8 cellular contexts compared by ENCODE assay signal in the genomic region with DNA sequence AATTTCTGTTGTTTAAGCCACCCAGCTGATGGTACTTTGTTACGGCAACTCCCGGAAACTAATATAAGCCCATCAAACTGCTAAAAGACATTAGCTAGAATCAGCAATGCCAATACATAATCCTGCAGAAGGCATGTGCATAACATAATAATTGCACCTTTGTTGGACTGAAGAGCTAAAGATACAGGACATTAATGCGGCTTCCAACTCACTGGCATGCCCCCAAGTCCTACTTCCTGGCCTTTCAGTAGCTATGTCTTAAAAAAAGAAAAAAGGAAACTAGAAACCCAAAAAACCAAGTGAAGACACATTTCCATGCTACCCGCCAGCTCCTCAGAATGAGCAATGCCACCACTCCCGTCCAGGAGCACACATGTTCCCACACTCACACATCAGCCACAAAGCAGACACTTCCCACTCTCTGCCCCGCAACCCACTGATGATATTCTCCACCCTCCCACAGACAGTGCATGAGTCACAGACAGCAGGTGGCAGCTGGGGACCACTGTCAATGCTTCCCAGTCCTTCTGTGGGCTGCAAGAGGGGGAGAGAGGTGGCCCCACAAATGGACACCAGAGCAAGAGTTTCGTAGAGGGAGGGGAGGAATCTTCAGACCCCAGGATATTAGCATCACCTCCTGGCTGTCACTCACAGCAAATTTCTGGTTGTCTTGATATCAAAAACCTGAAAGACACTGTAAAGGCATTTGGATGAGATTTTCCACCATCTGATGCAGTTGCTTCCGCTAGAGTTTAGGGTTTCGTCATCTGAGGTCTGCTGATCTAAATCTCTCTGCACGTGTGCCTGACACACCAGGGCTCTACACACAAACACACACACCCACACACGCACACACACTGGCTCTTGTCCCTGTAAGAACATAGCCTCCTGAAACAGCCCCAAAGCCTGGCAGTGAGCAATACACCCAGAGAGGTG. TPM values are rescaled to one million over a fixed set of nuclear protein-coding genes. Genes with fewer than 3 reads are reported as not detected.
A peak's percentile ranks its signal among the peaks of the same experiment; 100 is the strongest.
DNase-seq lines count a peak whose midpoint lies in the region; ATAC-seq, FAIRE-seq and TF ChIP-seq lines count a peak whose summit lies in the region.

No MANE protein-coding gene starts in this region.

- peak overlapping the region; percentile 18 for H3K4me3 ChIP-seq in Jurkat, Clone E6-1 (ENCODE audit: low read length)
- H3K4me3 ChIP-seq in H1 (ENCODE audit: extremely low read depth in 1 of 4, insufficient read depth in 2 of 4, low read depth in 3 of 4, low read length in 4 of 4) (no peak overlapping the region), stomach smooth muscle (ENCODE audit: low read length in 2 of 2) (peak overlapping the region in 1 of 2 donors; percentile 8)

- peaks cover 3% of the 10 kb centered on the region; the same call in 1 of the 2 replicates for H3K79me1 ChIP-seq in H1 (ENCODE audit: low read depth, low read length)

- no peaks in the 10 kb centered on the region for H3K27me3 Mint-ChIP-seq in activated CD8-positive, alpha-beta T cell treated with anti-CD3 and anti-CD28 coated beads for 36 hours
- H3K27me3 Mint-ChIP-seq in natural killer cell treated with Interleukin-12 subunit alpha and Interleukin-12 subunit beta and Interleukin-15 and Interleukin-18, amount 100 ng/mL, for 72 hours = no peaks in the 10 kb centered on the region

- H3K36me3 Mint-ChIP-seq in activated CD8-positive, alpha-beta T cell treated with anti-CD3 and anti-CD28 coated beads for 36 hours (ENCODE audit: low read depth) = peaks cover 26% of the 10 kb centered on the region
- no peaks in the 10 kb centered on the region for H3K36me3 Mint-ChIP-seq in natural killer cell treated with Interleukin-12 subunit alpha and Interleukin-12 subunit beta and Interleukin-15 and Interleukin-18, amount 100 ng/mL, for 72 hours

- no peaks in the 10 kb centered on the region; a peak in 1 of 4 replicates for H3K79me2 ChIP-seq in H1 (ENCODE audit: control insufficient read depth in 1 of 2, insufficient read depth in 2 of 2, low read length in 2 of 2)

- H3K14ac ChIP-seq in H1 (ENCODE audit: insufficient read length) = no peak overlapping the region

- H3K9ac ChIP-seq in H1 (replicated peaks in 1 of 4; ENCODE audit: extremely low read depth in 1 of 4, low read depth in 3 of 4, low read length in 3 of 4) (no peak overlapping the region), stomach smooth muscle (ENCODE audit: low read length in 2 of 2) (peak overlapping the region; percentile 56 to 69)

- DNase-seq in Jurkat, Clone E6-1 (ENCODE audit: low read depth, low spot score) = peak; percentile 86
- peak; percentile 91 for DNase-seq in activated CD8-positive, alpha-beta T cell treated with anti-CD3 and anti-CD28 coated beads for 36 hours
- DNase-seq in H1 (ENCODE audit: low read depth in 1 of 2, low spot score in 2 of 2) (no peak), omental fat pad (ENCODE audit: low spot score) (no peak), DMS153 treated with DMSO at 0.1 percent for 48 hours (lab: John Stamatoyannopoulos, UW; ENCODE audit: unreplicated experiment) (no peak)
- peak; percentile 84 for DNase-seq in natural killer cell treated with Interleukin-12 subunit alpha and Interleukin-12 subunit beta and Interleukin-15 and Interleukin-18, amount 100 ng/mL, for 72 hours (ENCODE audit: low spot score)

- H2BK120ac ChIP-seq in H1 (replicated peaks; ENCODE audit: low read depth, low read length) = no peak overlapping the region

- no peak overlapping the region for H2AFZ ChIP-seq in H1 (ENCODE audit: low read length)

- peaks cover 5% of the 10 kb centered on the region for H3K9me3 Mint-ChIP-seq in activated CD8-positive, alpha-beta T cell treated with anti-CD3 and anti-CD28 coated beads for 36 hours
- no peaks in the 10 kb centered on the region for H3K9me3 Mint-ChIP-seq in natural killer cell treated with Interleukin-12 subunit alpha and Interleukin-12 subunit beta and Interleukin-15 and Interleukin-18, amount 100 ng/mL, for 72 hours

- TF ChIP-seq RAD21 in H1 (IDR thresholded peaks at IDR 0.05 in 1 of 2, conservative IDR thresholded peaks at IDR 0.05 in 1 of 2; ENCODE audit: low read depth in 2 of 2, low read length in 2 of 2) = no peak

- no peak overlapping the region for H3K23ac ChIP-seq in H1 (ENCODE audit: insufficient read length)

- no peak for TF ChIP-seq POLR2A in H1 (IDR thresholded peaks at IDR 0.05; ENCODE audit: control extremely low read depth in 1 of 2, low read depth in 2 of 2, low read length in 2 of 2)

- peak; percentile 34 for ATAC-seq in GM18520 (IDR thresholded peaks at IDR 0.05; ENCODE audit: unreplicated experiment)
- peak; percentile 62 for ATAC-seq in activated CD8-positive, alpha-beta T cell treated with anti-CD3 and anti-CD28 coated beads for 36 hours
- ATAC-seq in natural killer cell treated with Interleukin-12 subunit alpha and Interleukin-12 subunit beta and Interleukin-15 and Interleukin-18, amount 100 ng/mL, for 72 hours = peak; percentile 90 to 94
- no peak for ATAC-seq in omental fat pad (ENCODE audit: low FRiP score)

- peaks cover 71% of the 10 kb centered on the region for H3K4me1 Mint-ChIP-seq in activated CD8-positive, alpha-beta T cell treated with anti-CD3 and anti-CD28 coated beads for 36 hours (ENCODE audit: low read depth)
- peaks cover 53 to 64% of the 10 kb centered on the region in 2 donors for H3K4me1 Mint-ChIP-seq in natural killer cell treated with Interleukin-12 subunit alpha and Interleukin-12 subunit beta and Interleukin-15 and Interleukin-18, amount 100 ng/mL, for 72 hours (ENCODE audit: low read depth in 2 of 2)

- H3K27me3 ChIP-seq in H1 (replicated peaks in 1 of 4; ENCODE audit: control insufficient read depth in 3 of 4, extremely low read depth in 1 of 4, insufficient read depth in 3 of 4, low read length in 3 of 4) = no peaks in the 10 kb centered on the region
- no peaks in the 10 kb centered on the region for H3K27me3 ChIP-seq in stomach smooth muscle (ENCODE audit: control insufficient read depth in 1 of 2, insufficient read depth in 2 of 2, low read length in 2 of 2)

- no peak overlapping the region for H3K18ac ChIP-seq in H1 (ENCODE audit: extremely low read depth, low read length)

- no peak overlapping the region for H4K5ac ChIP-seq in H1 (ENCODE audit: insufficient read length, low read depth, low read length)

- H3K4me1 ChIP-seq in H1 (replicated peaks in 1 of 4; ENCODE audit: control insufficient read depth in 3 of 4, insufficient read depth in 4 of 4, low read length in 3 of 4) (peaks cover 0 to 11% (median 1%) of the 10 kb centered on the region in 4 experiments; a peak in 1 of 7 replicates), stomach smooth muscle (ENCODE audit: control insufficient read depth, insufficient read depth, low read length) (peaks cover 85% of the 10 kb centered on the region)

- CTCF ChIA-PET in activated CD8-positive, alpha-beta T cell treated with anti-CD3 and anti-CD28 coated beads for 36 hours (lab: Charles Lee) = interaction anchor here (0.7 to 1.5 kb wide), 9 partner anchors 10 to 121 kb away, joined by 3 to 13 read pairs (median 4); partner anchors contain the start of genes GFOD1 and SIRT5
- CTCF ChIA-PET in H1 (lab: Charles Lee; ENCODE audit: partially characterized antibody) = interaction anchor here (1.2 to 2.9 kb wide), 3 partner anchors 8 to 170 kb away, joined by 3 to 10 read pairs (median 3); no protein-coding TSS in a partner anchor

- no peak overlapping the region; the same call in 1 of the 2 replicates for H2AK5ac ChIP-seq in H1 (ENCODE audit: low read depth, low read length)

- H3K4ac ChIP-seq in H1 (replicated peaks; ENCODE audit: insufficient read length, low read depth, low read length) = no peak overlapping the region

- H2BK5ac ChIP-seq in H1 (ENCODE audit: low read depth, low read length) = no peak overlapping the region; the same call in 1 of the 2 replicates

- 92% methylated on average over 11 of the region's 11 CpGs; no CpG with 5 or more reads in 1 of the 2 experiments for WGBS in H1 (ENCODE audit: extremely low coverage in 1 of 2, insufficient coverage in 1 of 2, insufficient read length in 1 of 2, insufficient replicate concordance in 2 of 2, low coverage in 1 of 2, low lambda C conversion rate in 2 of 2, missing lambda C conversion rate in 1 of 2), 2 experiments

- no peak overlapping the region for H3K27ac ChIP-seq in H1 (ENCODE audit: low read depth, low read length)
- peak overlapping the region; percentile 98 for H3K27ac ChIP-seq in stomach smooth muscle (ENCODE audit: low read length)

- peak overlapping the region; percentile 9 for H3K4me3 Mint-ChIP-seq in activated CD8-positive, alpha-beta T cell treated with anti-CD3 and anti-CD28 coated beads for 36 hours
- H3K4me3 Mint-ChIP-seq in natural killer cell treated with Interleukin-12 subunit alpha and Interleukin-12 subunit beta and Interleukin-15 and Interleukin-18, amount 100 ng/mL, for 72 hours = peak overlapping the region; percentile 62

- POLR2A ChIA-PET in activated CD8-positive, alpha-beta T cell treated with anti-CD3 and anti-CD28 coated beads for 36 hours (lab: Charles Lee) = interaction anchor here (0.7 to 4.6 kb wide), 15 partner anchors 9 to 236 kb away, joined by 3 to 29 read pairs (median 3); partner anchors contain the start of genes GFOD1 and SIRT5
- POLR2A ChIA-PET in H1 (lab: Charles Lee; ENCODE audit: partially characterized antibody) = interaction anchor here (0.7 to 1.4 kb wide), 4 partner anchors 9 to 34 kb away, joined by 3 read pairs; no protein-coding TSS in a partner anchor

- no peaks in the 10 kb centered on the region for H4K20me1 ChIP-seq in H1 (replicated peaks in 1 of 2; ENCODE audit: control insufficient read depth in 1 of 2, insufficient read depth in 2 of 2, low read length in 2 of 2)

- TF ChIP-seq EP300 in H1 (IDR thresholded peaks at IDR 0.05; ENCODE audit: borderline replicate concordance in 1 of 2, low read depth in 2 of 2, low read length in 2 of 2) = no peak

- no peak overlapping the region for H2BK15ac ChIP-seq in H1 (ENCODE audit: low read length)

- no peak overlapping the region for H4K8ac ChIP-seq in H1 (ENCODE audit: extremely low read depth, insufficient read depth, low read length)

- no peaks in the 10 kb centered on the region for H3K36me3 ChIP-seq in H1 (ENCODE audit: control insufficient read depth in 2 of 4, insufficient read depth in 4 of 4, low read length in 3 of 4)
- H3K36me3 ChIP-seq in stomach smooth muscle (ENCODE audit: control insufficient read depth in 2 of 2, insufficient read depth in 2 of 2, low read length in 2 of 2) = no peaks in the 10 kb centered on the region

- intact Hi-C loops in activated CD8-positive, alpha-beta T cell treated with anti-CD3 and anti-CD28 coated beads for 36 hours (cut with micrococcal nuclease) = loop anchor here (1.0 to 2.0 kb wide), 3 partner anchors 26 to 98 kb away; no protein-coding TSS in a partner anchor

- TF ChIP-seq CTCF in activated CD8-positive, alpha-beta T cell treated with anti-CD3 and anti-CD28 coated beads for 36 hours (IDR thresholded peaks at IDR 0.05) = no peak
- TF ChIP-seq CTCF in H1 (IDR thresholded peaks at IDR 0.05; ENCODE audit: control extremely low read depth in 1 of 3, insufficient read depth in 1 of 3, low read depth in 1 of 3, low read length in 3 of 3) (no peak), omental fat pad (IDR thresholded peaks at IDR 0.05) (no peak)

- no peaks in the 10 kb centered on the region for H3K23me2 ChIP-seq in H1 (ENCODE audit: low read depth, low read length)

- H4K91ac ChIP-seq in H1 (replicated peaks; ENCODE audit: insufficient read length, low read length) = no peak overlapping the region

- H2BK20ac ChIP-seq in H1 (ENCODE audit: low read length) = no peak overlapping the region

- H3K9me3 ChIP-seq in H1 (ENCODE audit: insufficient read depth in 2 of 2, low read depth in 1 of 2, low read length in 1 of 2) = no peaks in the 10 kb centered on the region
- no peaks in the 10 kb centered on the region for H3K9me3 ChIP-seq in stomach smooth muscle (ENCODE audit: control insufficient read depth in 2 of 2, low read length in 2 of 2)

- peak overlapping the region; percentile 87 for H3K27ac Mint-ChIP-seq in activated CD8-positive, alpha-beta T cell treated with anti-CD3 and anti-CD28 coated beads for 36 hours
- H3K27ac Mint-ChIP-seq in natural killer cell treated with Interleukin-12 subunit alpha and Interleukin-12 subunit beta and Interleukin-15 and Interleukin-18, amount 100 ng/mL, for 72 hours = peak overlapping the region; percentile 62 to 70

- H3K56ac ChIP-seq in H1 (replicated peaks; ENCODE audit: insufficient read length, low read depth, low read length) = no peak overlapping the region

- peak overlapping the region; percentile 51 for H2BK12ac ChIP-seq in H1 (ENCODE audit: low read depth, low read length)

- no peak overlapping the region for H3K4me2 ChIP-seq in H1 (ENCODE audit: insufficient read depth in 1 of 2, low read depth in 2 of 2, low read length in 2 of 2)

- no peak for FAIRE-seq in H1 (lab: Jason Lieb, UNC)

RNA-seq across cellular contexts. Expression of gene GFOD1, which starts 32.8 kb away (rescaled TPM):
- polyA plus RNA-seq in Jurkat, Clone E6-1 (2012; ENCODE audit: insufficient read depth, insufficient read length) = 4.1 TPM
- 10 to 100 TPM; 12.3 to 12.9 TPM for total RNA-seq in activated CD8-positive, alpha-beta T cell treated with anti-CD3 and anti-CD28 coated beads for 36 hours
- total RNA-seq in H1 (2021; fragmentation: NEBNext Ultra II Directional; extraction: Animal tissue kit (Norgen Biotek cat#: 25700)) = 8.5 and 8.8 TPM in 2 replicates
- 2.5 and 3.4 TPM in 2 replicates for polyA plus RNA-seq in H1 (2011; rRNA removed)
- 2.8 TPM for polyA plus RNA-seq in H1 (2011; cell fraction: cytosol; rRNA removed)
- polyA plus RNA-seq in H1 (2011; cell fraction: nucleus; rRNA removed) = 4.1 TPM
- polyA plus RNA-seq in H1 (2012, experiment 1 of 2) = 2.5 to 3.4 TPM (median 3.1 TPM) in 4 replicates
- 0.63 TPM for polyA plus RNA-seq in H1 (2012, experiment 2 of 2)
- 3.5 TPM for polyA plus RNA-seq in H1 (2013, experiment 1 of 2)
- 3.6 TPM for polyA plus RNA-seq in H1 (2013, experiment 2 of 2)
- 8.5 and 10.8 TPM in 2 replicates for polyA minus RNA-seq in H1 (2011; rRNA and poly(A)+ RNA removed)
- polyA minus RNA-seq in H1 (2011; cell fraction: cytosol; rRNA and poly(A)+ RNA removed) = 7.9 TPM
- polyA minus RNA-seq in H1 (2011; cell fraction: nucleus; rRNA and poly(A)+ RNA removed) = 14.4 TPM
- total RNA-seq in natural killer cell treated with Interleukin-12 subunit alpha and Interleukin-12 subunit beta and Interleukin-15 and Interleukin-18, amount 100 ng/mL, for 72 hours = 10 to 100 TPM in 1 of 2 donors, 1 to 10 TPM in 1; 9.7 to 12.1 TPM
- 10 to 100 TPM; 12.2 to 78.2 (median 45.7) TPM for total RNA-seq in omental fat pad

Comparison
In these comparisons a context has a peak if more than half of its experiments do, and no peak if none do; other contexts are left out.
1. DNase-seq: peak in Jurkat, Clone E6-1 (single experiment), activated CD8-positive, alpha-beta T cell treated with anti-CD3 and anti-CD28 coated beads for 36 hours (single experiment) and natural killer cell treated with Interleukin-12 subunit alpha and Interleukin-12 subunit beta and Interleukin-15 and Interleukin-18, amount 100 ng/mL, for 72 hours (single experiment); none in H1 (0 of 2), omental fat pad (single experiment) and DMS153 treated with DMSO at 0.1 percent for 48 hours (single experiment).
2. H3K9ac ChIP-seq: peak in stomach smooth muscle (2 of 2); none in H1 (0 of 4).